27 cellular contexts compared by ENCODE assay signal in the genomic region with DNA sequence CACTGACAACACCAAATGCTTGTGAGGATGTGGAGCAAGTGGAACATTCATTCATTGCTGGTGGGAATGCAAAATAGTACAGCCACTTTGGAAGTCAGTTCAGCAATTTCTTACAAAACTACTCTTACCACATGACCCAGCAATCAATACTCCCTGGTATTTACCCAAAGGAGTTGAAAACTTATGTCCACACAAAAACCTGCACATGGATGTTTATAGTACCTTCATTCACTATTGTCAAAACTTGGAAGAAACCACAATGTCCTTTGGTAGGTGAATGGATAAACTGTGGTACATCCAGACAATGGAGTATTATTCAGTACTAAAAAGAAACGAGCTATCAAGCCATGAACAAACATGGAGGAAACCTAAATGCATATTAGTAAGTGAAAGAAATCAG. TPM values are rescaled to one million over a fixed set of nuclear protein-coding genes. Genes with fewer than 3 reads are reported as not detected.
DNase-seq lines count a peak whose midpoint lies in the region; ATAC-seq, FAIRE-seq and TF ChIP-seq lines count a peak whose summit lies in the region.
"Had no signal": no experiment of that assay in that cellular context is flagged by ENCODE, and none has a peak within 500 bp of the region (broad histone marks: within the 10 kb centered on the region; RNA-seq: fewer than 3 reads in every experiment).

No MANE protein-coding gene starts in this region.

- H2AFZ ChIP-seq in HepG2 (ENCODE audit: low read length): no peak overlapping the region

- H3K4me1 ChIP-seq in HepG2 (ENCODE audit: insufficient read depth, low read length): peaks cover 24% of the 10 kb centered on the region
- H3K4me1 ChIP-seq: Caco-2 had no signal

- no peak for TF ChIP-seq RAD21 in HepG2 (CRISPR knock-in tag; IDR thresholded peaks at IDR 0.05)

- H3K27me3 ChIP-seq in HepG2 (ENCODE audit: control insufficient read depth in 1 of 2, insufficient read depth in 2 of 2, low read length in 2 of 2): no peaks in the 10 kb centered on the region

- H3K79me2 ChIP-seq in HepG2 (ENCODE audit: insufficient read depth, low read length): peaks cover 70% of the 10 kb centered on the region

- H3K27ac ChIP-seq in HepG2 (ENCODE audit: extremely low read length, insufficient read depth, low read length): no peak overlapping the region
- H3K27ac ChIP-seq: A549, KMS-11, RWPE1 had no signal

- POLR2A ChIA-PET in HepG2 (lab: Yijun Ruan, JAX): interaction anchor here (1.2 to 1.5 kb wide), 2 partner anchors 10 to 24 kb away, joined by 3 read pairs; no protein-coding TSS in a partner anchor

- H3K27ac Mint-ChIP-seq in activated T-cell treated with anti-CD3 and anti-CD28 coated beads, Interleukin-2, amount 50 U/mL, for 72 hours: peak overlapping the region; percentile 65
- H3K27ac Mint-ChIP-seq in activated T-helper 17 cell treated with anti-CD3 and anti-CD28 coated beads, Interleukin-2, amount 50 U/mL, for 72 hours: no peak overlapping the region
- no peak overlapping the region for H3K27ac Mint-ChIP-seq in stimulated activated effector memory CD8-positive, alpha-beta T cell treated with anti-CD3 and anti-CD28 coated beads, Interleukin-12 subunit alpha, Interleukin-12 subunit beta, amount 100 ng/mL, for 72 hours
- H3K27ac Mint-ChIP-seq: B cell, CD14-positive monocyte had no signal

- TF ChIP-seq CTCF in HepG2 (CRISPR knock-in tag; IDR thresholded peaks at IDR 0.05): no peak

- H3K9ac ChIP-seq in HepG2 (ENCODE audit: insufficient read depth, low read depth, low read length): no peak overlapping the region
- H3K9ac ChIP-seq: KMS-11 had no signal

- TF ChIP-seq POLR2A in GM12892 (IDR thresholded peaks at IDR 0.05; ENCODE audit: low read depth, low read length) (no peak), HepG2 (IDR thresholded peaks at IDR 0.05; ENCODE audit: insufficient read depth in 1 of 2, low read depth in 2 of 2, low read length in 2 of 2) (no peak)

- in situ Hi-C loops in HepG2 (cut with HindIII; ENCODE audit: extremely low pct_ligation_motif_present, low pct_unique_long_range_greater_than_20kb): no loop called here

- DNase-seq in activated T-cell treated with anti-CD3 and anti-CD28 coated beads, Interleukin-2, amount 50 U/mL, for 72 hours: no peak
- no peak for DNase-seq in activated T-cell treated with anti-CD3 and anti-CD28 coated beads for 4 hours
- DNase-seq in GM12892 (ENCODE audit: insufficient read length): no peak
- DNase-seq in HepG2 (ENCODE audit: low spot score): peak; percentile 23
- no peak for DNase-seq in NCI-H1694 treated with DMSO at 0.1 percent for 48 hours (lab: John Stamatoyannopoulos, UW)
- no peak for DNase-seq in NCI-H2107 (lab: John Stamatoyannopoulos, UW)
- no peak for DNase-seq in stimulated activated effector memory CD8-positive, alpha-beta T cell treated with anti-CD3 and anti-CD28 coated beads, Interleukin-12 subunit alpha, Interleukin-12 subunit beta, amount 100 ng/mL, for 72 hours (ENCODE audit: low spot score in 2 of 2)
- DNase-seq: Caco-2; DMS 273 treated with DMSO at 0.1 percent for 48 hours; GOT3; HCEC 1CT; NCI-H1092 treated with DMSO at 0.1 percent for 48 hours; NCI-H1436 treated with DMSO at 0.1 percent for 48 hours; NCI-H2029; NCI-H226; NCI-H510A treated with DMSO at 0.1 percent for 48 hours; NCI-H774; NK-92 treated with Interleukin-12 subunit alpha and Interleukin-12 subunit beta, amount 100 ng/mL, for 24 hours; SIG-M5 had no signal

- H3K4me3 ChIP-seq in HepG2 (replicated peaks in 1 of 3; ENCODE audit: insufficient read depth in 1 of 3, low read depth in 2 of 3, low read length in 3 of 3): no peak overlapping the region
- H3K4me3 ChIP-seq: A549 had no signal

- no peaks in the 10 kb centered on the region for H3K9me3 ChIP-seq in HepG2 (ENCODE audit: low read length)
- H3K9me3 ChIP-seq: A549, Caco-2 had no signal

- no peaks in the 10 kb centered on the region for H3K9me3 Mint-ChIP-seq in activated T-cell treated with anti-CD3 and anti-CD28 coated beads, Interleukin-2, amount 50 U/mL, for 72 hours
- no peaks in the 10 kb centered on the region for H3K9me3 Mint-ChIP-seq in activated T-helper 17 cell treated with anti-CD3 and anti-CD28 coated beads, Interleukin-2, amount 50 U/mL, for 72 hours
- no peaks in the 10 kb centered on the region for H3K9me3 Mint-ChIP-seq in stimulated activated effector memory CD8-positive, alpha-beta T cell treated with anti-CD3 and anti-CD28 coated beads, Interleukin-12 subunit alpha, Interleukin-12 subunit beta, amount 100 ng/mL, for 72 hours
- H3K9me3 Mint-ChIP-seq: CD14-positive monocyte had no signal

- intact Hi-C loops in HepG2 (cut with micrococcal nuclease; ENCODE audit: unreplicated experiment): no loop called here

- no TSS peak for BruUV-seq in HepG2 (replicated peaks; lab: Mats Ljungman, UMichigan)

- ATAC-seq in activated T-cell treated with anti-CD3 and anti-CD28 coated beads, Interleukin-2, amount 50 U/mL, for 72 hours (replicated peaks in 1 of 2): no peak
- ATAC-seq in activated T-helper 17 cell treated with anti-CD3 and anti-CD28 coated beads, Interleukin-2, amount 50 U/mL, for 72 hours (replicated peaks): no peak
- ATAC-seq in HepG2: peak; percentile 32; the same call in 2 of the 3 replicates
- no peak for ATAC-seq in stimulated activated effector memory CD8-positive, alpha-beta T cell treated with anti-CD3 and anti-CD28 coated beads, Interleukin-12 subunit alpha, Interleukin-12 subunit beta, amount 100 ng/mL, for 72 hours
- ATAC-seq: A549 had no signal

- H3K4me2 ChIP-seq in HepG2 (ENCODE audit: low read depth, low read length): no peak overlapping the region
- H3K4me2 ChIP-seq: A549, KMS-11 had no signal

- FAIRE-seq in GM12892 (lab: Jason Lieb, UNC): peak; percentile 65
- FAIRE-seq in HepG2 (lab: Jason Lieb, UNC): no peak
- FAIRE-seq: A549, GM18507, HTR-8/SVneo had no signal

- peaks cover 34% of the 10 kb centered on the region for H4K20me1 ChIP-seq in HepG2 (ENCODE audit: insufficient read depth, low read length)

- peak overlapping the region in 1 of 2 donors; percentile 25 for H3K4me3 Mint-ChIP-seq in activated T-cell treated with anti-CD3 and anti-CD28 coated beads, Interleukin-2, amount 50 U/mL, for 72 hours
- peak overlapping the region; percentile 21 for H3K4me3 Mint-ChIP-seq in activated T-helper 17 cell treated with anti-CD3 and anti-CD28 coated beads, Interleukin-2, amount 50 U/mL, for 72 hours
- no peak overlapping the region for H3K4me3 Mint-ChIP-seq in stimulated activated effector memory CD8-positive, alpha-beta T cell treated with anti-CD3 and anti-CD28 coated beads, Interleukin-12 subunit alpha, Interleukin-12 subunit beta, amount 100 ng/mL, for 72 hours
- H3K4me3 Mint-ChIP-seq: B cell, CD14-positive monocyte had no signal

- peaks cover 5 to 22% of the 10 kb centered on the region in 2 donors for H3K36me3 Mint-ChIP-seq in activated T-cell treated with anti-CD3 and anti-CD28 coated beads, Interleukin-2, amount 50 U/mL, for 72 hours (ENCODE audit: insufficient read depth in 2 of 2)
- peaks cover 100% of the 10 kb centered on the region for H3K36me3 Mint-ChIP-seq in activated T-helper 17 cell treated with anti-CD3 and anti-CD28 coated beads, Interleukin-2, amount 50 U/mL, for 72 hours (ENCODE audit: low read depth)
- H3K36me3 Mint-ChIP-seq in stimulated activated effector memory CD8-positive, alpha-beta T cell treated with anti-CD3 and anti-CD28 coated beads, Interleukin-12 subunit alpha, Interleukin-12 subunit beta, amount 100 ng/mL, for 72 hours: peaks cover 100% of the 10 kb centered on the region

- peaks cover 13% of the 10 kb centered on the region for H3K27me3 Mint-ChIP-seq in activated T-cell treated with anti-CD3 and anti-CD28 coated beads, Interleukin-2, amount 50 U/mL, for 72 hours (ENCODE audit: low read depth)
- H3K27me3 Mint-ChIP-seq in activated T-helper 17 cell treated with anti-CD3 and anti-CD28 coated beads, Interleukin-2, amount 50 U/mL, for 72 hours: no peaks in the 10 kb centered on the region
- H3K27me3 Mint-ChIP-seq: B cell had no signal

- peaks cover 0 to 14% of the 10 kb centered on the region in 2 experiments; a peak in 1 of 5 replicates for H3K36me3 ChIP-seq in HepG2 (replicated peaks in 1 of 2; ENCODE audit: control insufficient read depth in 1 of 2, insufficient read depth in 2 of 2, low read length in 2 of 2)

- 45% methylated on average over 1 of the region's 1 CpG for WGBS in HepG2 (ENCODE audit: low lambda C conversion rate)

- CTCF ChIA-PET in HepG2 (lab: Yijun Ruan, JAX; ENCODE audit: low intra/inter-chr PET ratio, low total read pairs): no interaction called here

- no peak for TF ChIP-seq EP300 in HepG2 (IDR thresholded peaks at IDR 0.05; ENCODE audit: low read depth in 2 of 2, low read length in 2 of 2)
- no peak for TF ChIP-seq EP300 in HepG2 (CRISPR knock-in tag; IDR thresholded peaks at IDR 0.05; ENCODE audit: borderline replicate concordance)

- peaks cover 30% of the 10 kb centered on the region for H3K4me1 Mint-ChIP-seq in activated T-cell treated with anti-CD3 and anti-CD28 coated beads, Interleukin-2, amount 50 U/mL, for 72 hours (ENCODE audit: low read depth)
- peaks cover 14% of the 10 kb centered on the region for H3K4me1 Mint-ChIP-seq in activated T-helper 17 cell treated with anti-CD3 and anti-CD28 coated beads, Interleukin-2, amount 50 U/mL, for 72 hours
- H3K4me1 Mint-ChIP-seq in stimulated activated effector memory CD8-positive, alpha-beta T cell treated with anti-CD3 and anti-CD28 coated beads, Interleukin-12 subunit alpha, Interleukin-12 subunit beta, amount 100 ng/mL, for 72 hours: peaks cover 25% of the 10 kb centered on the region

RNA-seq across cellular contexts. Expression of a gene that starts 27.5 kb away (rescaled TPM):
- total RNA-seq in activated T-cell treated with anti-CD3 and anti-CD28 coated beads, Interleukin-2, amount 50 U/mL, for 72 hours: 100 to 1,000 TPM; 608 to 684 TPM
- polyA plus RNA-seq in GM12892 (2012; ENCODE audit: missing spikeins): 79.8 TPM
- 100 to 1,000 TPM; 455 to 608 TPM for total RNA-seq in activated T-helper 17 cell treated with anti-CD3 and anti-CD28 coated beads, Interleukin-2, amount 50 U/mL, for 72 hours
- 68.1 and 96.6 TPM in 2 replicates for total RNA-seq in HepG2 (2016; rRNA removed; fragmentation: Illumina TruSeq; extraction: Trizol)
- total RNA-seq in HepG2 (2016; cell fraction: cytosol; rRNA removed; fragmentation: Illumina TruSeq; extraction: Trizol; ENCODE audit: low read depth): 18.7 and 19.5 TPM in 2 replicates
- total RNA-seq in HepG2 (2016; cell fraction: insoluble cytoplasmic fraction; rRNA removed; fragmentation: Illumina TruSeq; extraction: Trizol): 63.7 and 85.8 TPM in 2 replicates
- 32.4 and 34.6 TPM in 2 replicates for total RNA-seq in HepG2 (2016; cell fraction: membrane; rRNA removed; fragmentation: Illumina TruSeq; extraction: Trizol)
- total RNA-seq in HepG2 (2016; cell fraction: nucleus; rRNA removed; fragmentation: Illumina TruSeq; extraction: Trizol): 88.7 and 97.2 TPM in 2 replicates
- polyA plus RNA-seq in HepG2 (2011; rRNA removed): 54.2 and 63.2 TPM in 2 replicates
- polyA plus RNA-seq in HepG2 (2011; cell fraction: cytosol; rRNA removed): 32.4 and 38.8 TPM in 2 replicates
- 89.4 and 97.8 TPM in 2 replicates for polyA plus RNA-seq in HepG2 (2011; cell fraction: nucleus; rRNA removed)
- polyA plus RNA-seq in HepG2 (2012): 59.3 and 61.1 TPM in 2 replicates
- 2.8 and 2.9 TPM in 2 replicates for polyA plus RNA-seq in HepG2 (2016; cell fraction: cytosol; fragmentation: Illumina TruSeq; extraction: Trizol; ENCODE audit: low read depth)
- 49.2 and 61.3 TPM in 2 replicates for polyA plus RNA-seq in HepG2 (2016; cell fraction: insoluble cytoplasmic fraction; fragmentation: Illumina TruSeq; extraction: Trizol; ENCODE audit: low read depth)
- 7.0 and 9.0 TPM in 2 replicates for polyA plus RNA-seq in HepG2 (2016; cell fraction: membrane; fragmentation: Illumina TruSeq; extraction: Trizol; ENCODE audit: low read depth)
- polyA plus RNA-seq in HepG2 (2016; cell fraction: nucleus; fragmentation: Illumina TruSeq; extraction: Trizol; ENCODE audit: insufficient read depth, low read depth): 115 and 144 TPM in 2 replicates
- 297 and 529 TPM in 2 replicates for polyA minus RNA-seq in HepG2 (2011; rRNA and poly(A)+ RNA removed; ENCODE audit: low replicate concordance)
- 117 and 122 TPM in 2 replicates for polyA minus RNA-seq in HepG2 (2011; cell fraction: cytosol; rRNA and poly(A)+ RNA removed)
- polyA minus RNA-seq in HepG2 (2011; cell fraction: nucleus; rRNA and poly(A)+ RNA removed): 138 and 173 TPM in 2 replicates
